Comparison of ENCODE assay signal across 1 cellular context in the genomic region with DNA sequence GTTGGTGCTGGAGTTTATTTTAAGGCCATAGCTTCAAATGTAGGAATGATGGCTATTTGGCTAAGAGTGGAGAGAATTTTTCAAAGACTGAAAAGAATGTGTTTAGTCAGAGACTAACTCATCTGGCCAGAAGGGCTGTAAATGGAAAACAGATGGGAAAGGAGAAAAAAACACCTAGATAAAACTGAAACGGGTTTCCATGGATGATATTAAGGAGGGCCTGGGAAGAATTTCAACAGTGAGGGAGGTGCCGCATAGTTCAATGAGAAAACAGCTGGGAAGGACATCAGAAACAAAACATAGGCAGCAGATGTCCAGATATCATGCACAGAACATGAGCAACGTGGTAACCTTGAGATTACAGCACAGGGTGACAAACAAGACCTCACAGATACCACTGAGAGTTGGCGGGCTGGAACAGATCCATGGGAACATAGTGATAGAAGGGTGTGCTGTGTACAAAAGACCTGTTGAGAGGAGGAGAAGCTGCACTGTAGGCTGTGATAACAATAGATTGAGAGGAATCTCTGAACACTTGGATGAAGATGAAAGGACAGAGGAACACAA.
TF ChIP-seq lines count a peak whose summit lies in the region.

No MANE protein-coding gene starts in this region.

TF ChIP-seq in SK-N-SH treated with all-trans-retinoic acid at 6 μM for 48 hours, 23 proteins besides CTCF, POLR2A, EP300 and RAD21 (continued from another document):
- no peak for TF ChIP-seq TSHZ2 (CRISPR knock-in tag; IDR thresholded peaks at IDR 0.05)
- TF ChIP-seq TCF4 (CRISPR knock-in tag; IDR thresholded peaks at IDR 0.05; ENCODE audit: borderline replicate concordance), result peak; percentile 73; the same call in 1 of the 2 replicates
- no peak for TF ChIP-seq CSRNP3 (CRISPR knock-in tag; IDR thresholded peaks at IDR 0.05)
- no peak for TF ChIP-seq OSR1 (CRISPR knock-in tag; IDR thresholded peaks at IDR 0.05)
- TF ChIP-seq RARB (CRISPR knock-in tag; IDR thresholded peaks at IDR 0.05), result no peak
- peak; percentile 71; the same call in 1 of the 2 replicates for TF ChIP-seq ZNF70 (CRISPR knock-in tag; IDR thresholded peaks at IDR 0.05)
- TF ChIP-seq ZFP30 (CRISPR knock-in tag; IDR thresholded peaks at IDR 0.05), result peak; percentile 63
- no peak for TF ChIP-seq ARNTL (CRISPR knock-in tag; IDR thresholded peaks at IDR 0.05; ENCODE audit: borderline replicate concordance, low read depth)
- no peak for TF ChIP-seq ZC3H10 (CRISPR knock-in tag; IDR thresholded peaks at IDR 0.05)
